8 cellular contexts compared by ENCODE assay signal in the genomic region with DNA sequence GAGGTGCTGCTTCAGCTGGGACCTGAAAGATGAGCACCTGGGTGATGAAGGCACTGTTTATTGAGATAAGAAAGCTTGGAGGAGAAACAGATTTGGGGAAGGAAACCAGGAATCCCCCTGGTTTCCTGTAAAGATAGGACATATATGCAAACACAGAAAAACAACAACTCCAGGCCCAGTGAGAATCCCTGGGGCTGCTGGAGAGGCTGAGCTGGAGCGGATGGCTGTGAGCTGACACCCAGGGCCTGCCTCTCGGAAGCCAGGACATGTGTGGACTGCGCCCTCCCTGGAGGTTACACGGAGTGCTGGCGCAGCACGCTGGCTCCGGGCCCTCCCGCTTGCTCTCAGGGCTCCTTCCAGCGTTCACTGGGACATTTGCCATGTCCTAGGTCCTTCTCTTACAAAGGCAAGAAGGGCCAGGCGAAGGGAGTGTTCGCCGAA. TPM values are rescaled to one million over a fixed set of nuclear protein-coding genes. Genes with fewer than 3 reads are reported as not detected.
DNase-seq lines count a peak whose midpoint lies in the region; ATAC-seq, FAIRE-seq and TF ChIP-seq lines count a peak whose summit lies in the region.

No MANE protein-coding gene starts in this region.

- in situ Hi-C loops in KBM-7 (cut with MboI; ENCODE audit: low pct_unique_long_range_greater_than_20kb, low sequenced_read_pairs) = no loop called here

- intact Hi-C loops in breast epithelium (cut with DNase I; ENCODE audit: low total_unique reads) (loop anchor here (10.0 kb wide), 1 partner anchor 77 kb away; no protein-coding TSS in a partner anchor), kidney (cut with DNase I) (no loop called here)

- H3K4me1 ChIP-seq in breast epithelium = peaks cover 3 to 7% of the 10 kb centered on the region in 2 donors
- peaks cover 2 to 7% of the 10 kb centered on the region in 2 donors for H3K4me1 ChIP-seq in kidney (ENCODE audit: control insufficient read depth in 1 of 2, insufficient read depth in 1 of 2, low read depth in 1 of 2, low read length in 2 of 2)

- no peaks in the 10 kb centered on the region for H3K36me3 ChIP-seq in breast epithelium
- no peaks in the 10 kb centered on the region for H3K36me3 ChIP-seq in kidney (ENCODE audit: control insufficient read depth in 1 of 2, insufficient read depth in 2 of 2, low read length in 2 of 2)

- TF ChIP-seq CTCF in breast epithelium (IDR thresholded peaks at IDR 0.05) (peak in 1 of 3 donors; percentile 15), kidney (IDR thresholded peaks at IDR 0.05; ENCODE audit: borderline replicate concordance, extremely low read depth, insufficient read depth) (no peak), GM10248 (IDR thresholded peaks at IDR 0.05; ENCODE audit: control extremely low read depth, extremely low read depth, low read depth, missing control alignments) (no peak)

- H3K9me3 ChIP-seq in breast epithelium (no peaks in the 10 kb centered on the region), kidney (ENCODE audit: control insufficient read depth in 1 of 2, low read length in 2 of 2) (no peaks in the 10 kb centered on the region)

- POLR2A ChIA-PET in GM10248 (lab: Yijun Ruan, JAX) = no interaction called here

- ATAC-seq in HG03571 (IDR thresholded peaks at IDR 0.05; ENCODE audit: unreplicated experiment) (no peak), GM19395 (IDR thresholded peaks at IDR 0.05; ENCODE audit: unreplicated experiment) (no peak)

- peak overlapping the region; percentile 88 to 94 for H3K27ac ChIP-seq in breast epithelium
- H3K27ac ChIP-seq in kidney (ENCODE audit: low read depth in 2 of 2, low read length in 2 of 2) = peak overlapping the region; percentile 59 to 80

- H3K4me3 ChIP-seq in breast epithelium (peak overlapping the region; percentile 15 to 59 (median 38)), kidney (ENCODE audit: low read length in 2 of 2) (no peak overlapping the region)

- no peaks in the 10 kb centered on the region for H3K27me3 ChIP-seq in breast epithelium

- no peak for FAIRE-seq in kidney (lab: Jason Lieb, UNC)

- H3K9ac ChIP-seq in kidney (ENCODE audit: low read length in 2 of 2) = peak overlapping the region in 1 of 2 donors; percentile 43

- DNase-seq in KBM-7 (peak; percentile 99), breast epithelium (ENCODE audit: low spot score in 2 of 2) (peak; percentile 84 to 89), kidney (peak; percentile 95), stromal cell of bone marrow (ENCODE audit: low read depth) (peak; percentile 66), NCI-H2227 (lab: John Stamatoyannopoulos, UW; ENCODE audit: unreplicated experiment) (no peak), GM10248 (ENCODE audit: extremely low spot score) (no peak)

- CTCF ChIA-PET in GM10248 (lab: Yijun Ruan, JAX) = no interaction called here

- no peak for TF ChIP-seq POLR2A in breast epithelium (IDR thresholded peaks at IDR 0.05)

RNA-seq across cellular contexts. Expression of a gene that starts 57.5 kb away (rescaled TPM):
- total RNA-seq in breast epithelium = 10 to 100 TPM; 28.2 to 48.0 (median 34.7) TPM
- 111 TPM for total RNA-seq in kidney
- 89.0 TPM for polyA plus RNA-seq in kidney (ENCODE audit: insufficient read depth, low read depth, low replicate concordance)

Comparison
In these comparisons a context has a peak if more than half of its experiments do, and no peak if none do; other contexts are left out.
1. DNase-seq: peak in KBM-7 (single experiment), breast epithelium (2 of 2), kidney (single experiment) and stromal cell of bone marrow (single experiment); none in NCI-H2227 (single experiment) and GM10248 (single experiment).
2. H3K4me3 ChIP-seq: peak in breast epithelium (3 of 3); none in kidney (0 of 2).